8 cellular contexts compared by ENCODE assay signal in genomic region chr22:47923011-47923427, GRCh38.
"Had no signal": no experiment of that assay in that cellular context is flagged by ENCODE, and none has a peak within 500 bp of the region (broad histone marks: within the 10 kb centered on the region; RNA-seq: fewer than 3 reads in every experiment).

No MANE protein-coding gene starts in this region.

- H3K4me3 Mint-ChIP-seq: HFFc6 had no signal

- ATAC-seq: HCT116, K562 had no signal

- H3K36me3 ChIP-seq: HAP-1 had no signal

- H3K9me3 ChIP-seq: HAP-1 had no signal

- H3K4me3 ChIP-seq: GM23248, HAP-1, K562 had no signal

- DNase-seq: GM23248, GOT3, H7, HFFc6, IMR-90 had no signal

- H3K9ac ChIP-seq: GM23248 had no signal

- H3K27ac Mint-ChIP-seq: HFFc6 had no signal

- H3K4me1 ChIP-seq: HAP-1 had no signal

- H3K27ac ChIP-seq: GM23248 had no signal
